In genomic region chr5:33489481-33490067, GRCh38 we compare ENCODE assay signal across 1 cellular context.
A peak's percentile ranks its signal among the peaks of the same experiment; 100 is the strongest.
TF ChIP-seq lines count a peak whose summit lies in the region.

No MANE protein-coding gene starts in this region.

TF ChIP-seq in HEK293, 187 proteins besides CTCF, POLR2A, EP300 and RAD21 (continued from another document):
- TF ChIP-seq ZNF518A (tag by site-specific recombination; conservative IDR thresholded peaks at IDR 0.05; ENCODE audit: low read depth) (peak; percentile 68), ZNF114 (tag by site-specific recombination; IDR thresholded peaks at IDR 0.05) (no peak), ZNF549 (tag by site-specific recombination; IDR thresholded peaks at IDR 0.05) (no peak), ZNF76 (tag by site-specific recombination; IDR thresholded peaks at IDR 0.05; ENCODE audit: borderline replicate concordance, low read depth) (no peak), ZNF239 (tag by site-specific recombination; IDR thresholded peaks at IDR 0.05) (no peak), ZNF10 (tag by site-specific recombination; IDR thresholded peaks at IDR 0.05) (no peak), ZNF560 (tag by site-specific recombination; IDR thresholded peaks at IDR 0.05; ENCODE audit: borderline replicate concordance) (no peak), ZNF394 (tag by site-specific recombination; IDR thresholded peaks at IDR 0.05; ENCODE audit: borderline replicate concordance) (peak; percentile 75; the same call in 1 of the 2 replicates), ZNF112 (tag by site-specific recombination; IDR thresholded peaks at IDR 0.05) (no peak), ZNF37A (tag by site-specific recombination; IDR thresholded peaks at IDR 0.05) (no peak), ZEB2 (tag by site-specific recombination; IDR thresholded peaks at IDR 0.05) (no peak), ZNF248 (tag by site-specific recombination; IDR thresholded peaks at IDR 0.05) (no peak), ZNF426 (tag by site-specific recombination; IDR thresholded peaks at IDR 0.05) (peak; percentile 53), ZNF654 (tag by site-specific recombination; IDR thresholded peaks at IDR 0.05; ENCODE audit: low read depth) (no peak), KLF9 (tag by site-specific recombination; IDR thresholded peaks at IDR 0.05; ENCODE audit: low read depth) (no peak), BCL11B (tag by site-specific recombination; IDR thresholded peaks at IDR 0.05; ENCODE audit: low read depth) (no peak), ZNF2 (tag by site-specific recombination; IDR thresholded peaks at IDR 0.05) (no peak), ZNF202 (tag by site-specific recombination; IDR thresholded peaks at IDR 0.05; ENCODE audit: borderline replicate concordance) (no peak), HOXA7 (CRISPR knock-in tag; IDR thresholded peaks at IDR 0.05; ENCODE audit: borderline replicate concordance) (no peak), ZSCAN16 (tag by site-specific recombination; IDR thresholded peaks at IDR 0.05) (no peak), ZNF585B (tag by site-specific recombination; IDR thresholded peaks at IDR 0.05) (no peak), ZNF311 (tag by site-specific recombination; IDR thresholded peaks at IDR 0.05; ENCODE audit: borderline replicate concordance) (no peak), ZNF140 (tag by site-specific recombination; IDR thresholded peaks at IDR 0.05) (peak; percentile 29; the same call in 1 of the 2 replicates), ZBTB11 (tag by site-specific recombination; conservative IDR thresholded peaks at IDR 0.05; ENCODE audit: low read depth) (peak; percentile 30; the same call in 1 of the 2 replicates), ZBTB8A (tag by site-specific recombination; IDR thresholded peaks at IDR 0.05) (peak; percentile 47; the same call in 1 of the 2 replicates), ZNF324 (tag by site-specific recombination; IDR thresholded peaks at IDR 0.05) (no peak), SALL2 (tag by site-specific recombination; IDR thresholded peaks at IDR 0.05; ENCODE audit: borderline replicate concordance) (no peak)
- TF ChIP-seq, protein P1, sequence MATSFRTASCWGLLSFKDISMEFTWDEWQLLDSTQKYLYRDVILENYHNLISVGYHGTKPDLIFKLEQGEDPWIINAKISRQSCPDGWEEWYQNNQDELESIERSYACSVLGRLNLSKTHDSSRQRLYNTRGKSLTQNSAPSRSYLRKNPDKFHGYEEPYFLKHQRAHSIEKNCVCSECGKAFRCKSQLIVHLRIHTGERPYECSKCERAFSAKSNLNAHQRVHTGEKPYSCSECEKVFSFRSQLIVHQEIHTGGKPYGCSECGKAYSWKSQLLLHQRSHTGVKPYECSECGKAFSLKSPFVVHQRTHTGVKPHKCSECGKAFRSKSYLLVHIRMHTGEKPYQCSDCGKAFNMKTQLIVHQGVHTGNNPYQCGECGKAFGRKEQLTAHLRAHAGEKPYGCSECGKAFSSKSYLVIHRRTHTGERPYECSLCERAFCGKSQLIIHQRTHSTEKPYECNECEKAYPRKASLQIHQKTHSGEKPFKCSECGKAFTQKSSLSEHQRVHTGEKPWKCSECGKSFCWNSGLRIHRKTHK (tag by site-specific recombination; IDR thresholded peaks at IDR 0.05), result no peak
- TF ChIP-seq, protein P2, sequence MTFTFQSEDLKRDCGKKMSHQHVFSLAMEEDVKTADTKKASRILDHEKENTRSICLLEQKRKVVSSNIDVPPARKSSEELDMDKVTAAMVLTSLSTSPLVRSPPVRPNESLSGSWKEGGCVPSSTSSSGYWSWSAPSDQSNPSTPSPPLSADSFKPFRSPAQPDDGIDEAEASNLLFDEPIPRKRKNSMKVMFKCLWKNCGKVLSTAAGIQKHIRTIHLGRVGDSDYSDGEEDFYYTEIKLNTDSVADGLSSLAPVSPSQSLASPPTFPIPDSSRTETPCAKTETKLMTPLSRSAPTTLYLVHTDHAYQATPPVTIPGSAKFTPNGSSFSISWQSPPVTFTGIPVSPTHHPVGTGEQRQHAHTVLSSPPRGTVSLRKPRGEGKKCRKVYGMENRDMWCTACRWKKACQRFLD (tag by site-specific recombination; IDR thresholded peaks at IDR 0.05), result no peak
- TF ChIP-seq, protein P3, sequence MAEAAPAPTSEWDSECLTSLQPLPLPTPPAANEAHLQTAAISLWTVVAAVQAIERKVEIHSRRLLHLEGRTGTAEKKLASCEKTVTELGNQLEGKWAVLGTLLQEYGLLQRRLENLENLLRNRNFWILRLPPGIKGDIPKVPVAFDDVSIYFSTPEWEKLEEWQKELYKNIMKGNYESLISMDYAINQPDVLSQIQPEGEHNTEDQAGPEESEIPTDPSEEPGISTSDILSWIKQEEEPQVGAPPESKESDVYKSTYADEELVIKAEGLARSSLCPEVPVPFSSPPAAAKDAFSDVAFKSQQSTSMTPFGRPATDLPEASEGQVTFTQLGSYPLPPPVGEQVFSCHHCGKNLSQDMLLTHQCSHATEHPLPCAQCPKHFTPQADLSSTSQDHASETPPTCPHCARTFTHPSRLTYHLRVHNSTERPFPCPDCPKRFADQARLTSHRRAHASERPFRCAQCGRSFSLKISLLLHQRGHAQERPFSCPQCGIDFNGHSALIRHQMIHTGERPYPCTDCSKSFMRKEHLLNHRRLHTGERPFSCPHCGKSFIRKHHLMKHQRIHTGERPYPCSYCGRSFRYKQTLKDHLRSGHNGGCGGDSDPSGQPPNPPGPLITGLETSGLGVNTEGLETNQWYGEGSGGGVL (tag by site-specific recombination; IDR thresholded peaks at IDR 0.05), result no peak
- TF ChIP-seq, protein P4, sequence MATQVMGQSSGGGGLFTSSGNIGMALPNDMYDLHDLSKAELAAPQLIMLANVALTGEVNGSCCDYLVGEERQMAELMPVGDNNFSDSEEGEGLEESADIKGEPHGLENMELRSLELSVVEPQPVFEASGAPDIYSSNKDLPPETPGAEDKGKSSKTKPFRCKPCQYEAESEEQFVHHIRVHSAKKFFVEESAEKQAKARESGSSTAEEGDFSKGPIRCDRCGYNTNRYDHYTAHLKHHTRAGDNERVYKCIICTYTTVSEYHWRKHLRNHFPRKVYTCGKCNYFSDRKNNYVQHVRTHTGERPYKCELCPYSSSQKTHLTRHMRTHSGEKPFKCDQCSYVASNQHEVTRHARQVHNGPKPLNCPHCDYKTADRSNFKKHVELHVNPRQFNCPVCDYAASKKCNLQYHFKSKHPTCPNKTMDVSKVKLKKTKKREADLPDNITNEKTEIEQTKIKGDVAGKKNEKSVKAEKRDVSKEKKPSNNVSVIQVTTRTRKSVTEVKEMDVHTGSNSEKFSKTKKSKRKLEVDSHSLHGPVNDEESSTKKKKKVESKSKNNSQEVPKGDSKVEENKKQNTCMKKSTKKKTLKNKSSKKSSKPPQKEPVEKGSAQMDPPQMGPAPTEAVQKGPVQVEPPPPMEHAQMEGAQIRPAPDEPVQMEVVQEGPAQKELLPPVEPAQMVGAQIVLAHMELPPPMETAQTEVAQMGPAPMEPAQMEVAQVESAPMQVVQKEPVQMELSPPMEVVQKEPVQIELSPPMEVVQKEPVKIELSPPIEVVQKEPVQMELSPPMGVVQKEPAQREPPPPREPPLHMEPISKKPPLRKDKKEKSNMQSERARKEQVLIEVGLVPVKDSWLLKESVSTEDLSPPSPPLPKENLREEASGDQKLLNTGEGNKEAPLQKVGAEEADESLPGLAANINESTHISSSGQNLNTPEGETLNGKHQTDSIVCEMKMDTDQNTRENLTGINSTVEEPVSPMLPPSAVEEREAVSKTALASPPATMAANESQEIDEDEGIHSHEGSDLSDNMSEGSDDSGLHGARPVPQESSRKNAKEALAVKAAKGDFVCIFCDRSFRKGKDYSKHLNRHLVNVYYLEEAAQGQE (tag by site-specific recombination; IDR thresholded peaks at IDR 0.05), result no peak
TF ChIP-seq in HEK293: peak in this region for 8.
